In genomic region chr10:8065651-8066050, GRCh38 we compare ENCODE assay signal across 17 cellular contexts. TPM values are rescaled to one million over a fixed set of nuclear protein-coding genes. Genes with fewer than 3 reads are reported as not detected.
DNase-seq lines count a peak whose midpoint lies in the region; ATAC-seq and TF ChIP-seq lines count a peak whose summit lies in the region.
"Had no signal": no experiment of that assay in that cellular context is flagged by ENCODE, and none has a peak within 500 bp of the region (broad histone marks: within the 10 kb centered on the region; RNA-seq: fewer than 3 reads in every experiment).

No MANE protein-coding gene starts in this region.

- intact Hi-C loops in activated CD4-positive, alpha-beta T cell treated with anti-CD3 and anti-CD28 coated beads for 36 hours (cut with DNase I, micrococcal nuclease), result loop anchor here (1.0 to 10.0 kb wide), 9 partner anchors 9 to 1017 kb away; no protein-coding TSS in a partner anchor
- intact Hi-C loops in psoas muscle (cut with DNase I) (no loop called here), head of caudate nucleus (cut with DNase I) (no loop called here)

- CTCF ChIA-PET in activated CD4-positive, alpha-beta T cell treated with anti-CD3 and anti-CD28 coated beads for 36 hours (lab: Charles Lee), result interaction anchor here (1.5 to 1.8 kb wide), 2 partner anchors 9 to 260 kb away, joined by 3 to 4 read pairs; no protein-coding TSS in a partner anchor

- H3K9me3 Mint-ChIP-seq in activated CD4-positive, alpha-beta T cell treated with anti-CD3 and anti-CD28 coated beads for 36 hours (ENCODE audit: low read depth), result no peaks in the 10 kb centered on the region
- H3K9me3 Mint-ChIP-seq: nephron had no signal

- H3K9me2 ChIP-seq in Loucy (replicated peaks; ENCODE audit: low read depth, low read length), result no peaks in the 10 kb centered on the region

- ATAC-seq in activated CD4-positive, alpha-beta T cell treated with anti-CD3 and anti-CD28 coated beads for 36 hours, result peak; percentile 43
- no peak for ATAC-seq in psoas muscle
- ATAC-seq: Panc1, upper lobe of right lung had no signal

- peak overlapping the region; percentile 43 for H3K9ac ChIP-seq in Loucy (ENCODE audit: low read depth, low read length, poor library complexity, severe bottlenecking)
- H3K9ac ChIP-seq: GM23248 had no signal

- H3K27ac Mint-ChIP-seq in activated CD4-positive, alpha-beta T cell treated with anti-CD3 and anti-CD28 coated beads for 36 hours, result peak overlapping the region; percentile 90
- H3K27ac Mint-ChIP-seq: nephron had no signal

- peaks cover 100% of the 10 kb centered on the region for H3K79me2 ChIP-seq in Loucy (ENCODE audit: insufficient read depth, low read length)

- H3K4me1 ChIP-seq in Loucy (ENCODE audit: insufficient read depth, low read length, poor library complexity, severe bottlenecking) (peaks cover 85% of the 10 kb centered on the region), mesodermal cell (ENCODE audit: control insufficient read depth, insufficient read depth, low read length, poor library complexity, severe bottlenecking) (peaks cover 72% of the 10 kb centered on the region), psoas muscle (no peaks in the 10 kb centered on the region)
- H3K4me1 ChIP-seq: upper lobe of right lung had no signal

- WGBS in mesodermal cell (ENCODE audit: insufficient coverage in 2 of 2), 2 experiments, result no CpG with 5 or more reads among the region's 2 CpGs
- WGBS in psoas muscle, 3 donors, result 37 to 48% (median 46%) methylated on average over 2 of the region's 2 CpGs

- peak overlapping the region; percentile 58 for H3K4me3 ChIP-seq in Loucy (ENCODE audit: low read length, poor library complexity, severe bottlenecking)
- H3K4me3 ChIP-seq in mesodermal cell (ENCODE audit: extremely low read depth, insufficient read depth, low read length, poor library complexity, severe bottlenecking), result no peak overlapping the region
- H3K4me3 ChIP-seq in psoas muscle, result no peak overlapping the region
- H3K4me3 ChIP-seq: cardiac muscle cell, GM23248, upper lobe of right lung had no signal

- H3K27me3 ChIP-seq in Loucy (ENCODE audit: insufficient read depth, low read length, poor library complexity, severe bottlenecking) (no peaks in the 10 kb centered on the region), psoas muscle (ENCODE audit: insufficient read depth in 3 of 3, low read length in 2 of 3) (peaks cover 0 to 50% (median 10%) of the 10 kb centered on the region in 3 donors)

- peaks cover 100% of the 10 kb centered on the region for H4K20me1 ChIP-seq in Loucy (ENCODE audit: insufficient read depth, low read length, poor library complexity, severe bottlenecking)

- peak overlapping the region; percentile 45 for H3K27ac ChIP-seq in mesodermal cell (ENCODE audit: low read depth, low read length, severe bottlenecking)
- H3K27ac ChIP-seq in psoas muscle, result no peak overlapping the region
- H3K27ac ChIP-seq: cardiac muscle cell, GM23248, upper lobe of right lung had no signal

- peak overlapping the region; percentile 85 for H3K4me2 ChIP-seq in Loucy (ENCODE audit: low read depth, low read length, poor library complexity, severe bottlenecking)

- H3K4me3 Mint-ChIP-seq in activated CD4-positive, alpha-beta T cell treated with anti-CD3 and anti-CD28 coated beads for 36 hours, result peak overlapping the region; percentile 64
- H3K4me3 Mint-ChIP-seq: nephron had no signal

- H3K36me3 Mint-ChIP-seq in activated CD4-positive, alpha-beta T cell treated with anti-CD3 and anti-CD28 coated beads for 36 hours (ENCODE audit: low read depth), result peaks cover 90% of the 10 kb centered on the region

- no peak for DNase-seq in activated CD4-positive, alpha-beta T cell treated with anti-CD3 and anti-CD28 coated beads for 36 hours
- DNase-seq in activated CD4-positive, alpha-beta T cell treated with anti-CD3 and anti-CD28 coated beads, Interleukin-2, amount 50 U/mL, for 48 hours, result no peak
- peak; percentile 67 for DNase-seq in amniotic epithelial cell (ENCODE audit: low read depth)
- no peak for DNase-seq in psoas muscle
- DNase-seq in NCI-H1436 (lab: John Stamatoyannopoulos, UW), result no peak
- no peak for DNase-seq in head of caudate nucleus
- DNase-seq: GM23248, MV-4-11, NCI-H446, small intestine, T1000, upper lobe of right lung had no signal

- TF ChIP-seq CTCF in Loucy (conservative IDR thresholded peaks at IDR 0.05; ENCODE audit: low read length) (no peak), psoas muscle (IDR thresholded peaks at IDR 0.05) (no peak)

- H2AFZ ChIP-seq in Loucy (ENCODE audit: low read length), result no peak overlapping the region
- H2AFZ ChIP-seq: GM23248 had no signal

- H3K36me3 ChIP-seq in Loucy (ENCODE audit: insufficient read depth, low read length), result peaks cover 99% of the 10 kb centered on the region
- peaks cover 91% of the 10 kb centered on the region for H3K36me3 ChIP-seq in mesodermal cell (ENCODE audit: control insufficient read depth, insufficient read depth, low read length)
- H3K36me3 ChIP-seq in psoas muscle (ENCODE audit: insufficient read depth in 1 of 2, low read depth in 1 of 2), result no peaks in the 10 kb centered on the region
- H3K36me3 ChIP-seq: cardiac muscle cell had no signal

- POLR2A ChIA-PET in activated CD4-positive, alpha-beta T cell treated with anti-CD3 and anti-CD28 coated beads for 36 hours (lab: Charles Lee), result interaction anchor here (0.6 to 1.0 kb wide), 6 partner anchors 12 to 373 kb away, joined by 3 to 6 read pairs (median 4); no protein-coding TSS in a partner anchor

- no peaks in the 10 kb centered on the region for H3K27me3 Mint-ChIP-seq in activated CD4-positive, alpha-beta T cell treated with anti-CD3 and anti-CD28 coated beads for 36 hours

- peaks cover 95% of the 10 kb centered on the region for H3K4me1 Mint-ChIP-seq in activated CD4-positive, alpha-beta T cell treated with anti-CD3 and anti-CD28 coated beads for 36 hours

- peaks cover 12% of the 10 kb centered on the region for H3F3A ChIP-seq in Loucy (ENCODE audit: low read depth)

- no peaks in the 10 kb centered on the region for H3K9me3 ChIP-seq in Loucy (ENCODE audit: insufficient read depth, low read depth, low read length)
- H3K9me3 ChIP-seq in mesodermal cell (ENCODE audit: control insufficient read depth, low read length), result no peaks in the 10 kb centered on the region
- no peaks in the 10 kb centered on the region for H3K9me3 ChIP-seq in psoas muscle
- H3K9me3 ChIP-seq: upper lobe of right lung had no signal

RNA-seq across cellular contexts. Expression of gene GATA3, which starts 11.2 kb away (rescaled TPM):
- 10 to 100 TPM; 23.5 to 30.2 TPM for total RNA-seq in activated CD4-positive, alpha-beta T cell treated with anti-CD3 and anti-CD28 coated beads for 36 hours
- 41.5 TPM for polyA plus RNA-seq in mesodermal cell (2013, experiment 1 of 2)
- 28.9 TPM for polyA plus RNA-seq in mesodermal cell (2013, experiment 2 of 2)
- 1 to 10 TPM in 2 of 4 donors, under 1 TPM in 2; 0.64 to 1.8 (median 0.89) TPM for total RNA-seq in psoas muscle
- 1 to 10 TPM in 1 of 3 donors, under 1 TPM in 2; 0.64 to 1.2 (median 0.74) TPM for polyA plus RNA-seq in psoas muscle
- total RNA-seq: GM23248 had no signal
- polyA plus RNA-seq: GM23248 had no signal

Comparison
In these comparisons a context has a peak if more than half of its experiments do, and no peak if none do; other contexts are left out.
1. RNA of gene GATA3, which starts 11.2 kb away (total RNA-seq): 23.5 to 30.2 TPM in activated CD4-positive, alpha-beta T cell treated with anti-CD3 and anti-CD28 coated beads for 36 hours; 0.64 to 1.8 TPM in psoas muscle; every median in the first group is over 4 times any median in the second.
2. intact Hi-C loops: an anchor here in activated CD4-positive, alpha-beta T cell treated with anti-CD3 and anti-CD28 coated beads for 36 hours (1.0 to 10.0 kb wide); none called in psoas muscle and head of caudate nucleus.